ENCODE assay signal across 8 cellular contexts in genomic region chr11:67351275-67352005, GRCh38. TPM values are rescaled to one million over a fixed set of nuclear protein-coding genes. Genes with fewer than 3 reads are reported as not detected.
DNase-seq lines count a peak whose midpoint lies in the region; ATAC-seq and TF ChIP-seq lines count a peak whose summit lies in the region.

No MANE protein-coding gene starts in this region.

- CTCF ChIA-PET in OCI-LY7 (lab: Charles Lee; ENCODE audit: unreplicated experiment), result interaction anchor here (0.6 to 7.3 kb wide), 9 partner anchors 9 to 884 kb away, joined by 3 to 136 read pairs (median 4); partner anchors contain the start of genes CLCF1 and PPP1CA

- H3K9me3 Mint-ChIP-seq in activated T-cell treated with anti-CD3 and anti-CD28 coated beads, Interleukin-2, amount 50 U/mL, for 4 hours, result no peaks in the 10 kb centered on the region
- H3K9me3 Mint-ChIP-seq in natural killer cell treated with Interleukin-12 subunit alpha and Interleukin-12 subunit beta and Interleukin-15 and Interleukin-18, amount 100 ng/mL, for 72 hours, result no peaks in the 10 kb centered on the region

- peaks cover 59% of the 10 kb centered on the region for H3K4me1 Mint-ChIP-seq in activated T-cell treated with anti-CD3 and anti-CD28 coated beads, Interleukin-2, amount 50 U/mL, for 4 hours (ENCODE audit: low read depth)
- H3K4me1 Mint-ChIP-seq in natural killer cell treated with Interleukin-12 subunit alpha and Interleukin-12 subunit beta and Interleukin-15 and Interleukin-18, amount 100 ng/mL, for 72 hours (ENCODE audit: low read depth in 2 of 2), result peaks cover 26 to 35% of the 10 kb centered on the region in 2 donors

- intact Hi-C loops in OCI-LY7 (cut with micrococcal nuclease; ENCODE audit: unreplicated experiment), result loop anchor here (1.0 to 10.0 kb wide), 5 partner anchors 31 to 233 kb away; partner anchors contain the start of genes AIP, CDK2AP2, GSTP1 and PITPNM1
- intact Hi-C loops in esophagus muscularis mucosa (cut with DNase I), result loop anchor here (10.0 kb wide), 1 partner anchor 153 kb away; the partner anchor contains the start of genes CDK2AP2 and PITPNM1
- intact Hi-C loops in thyroid gland (cut with DNase I), result loop anchor here (10.0 kb wide), 1 partner anchor 153 kb away; the partner anchor contains the start of genes CDK2AP2 and PITPNM1

- POLR2A ChIA-PET in OCI-LY7 (lab: Charles Lee), result interaction anchor here (0.6 to 9.3 kb wide), 9 partner anchors 16 to 136 kb away, joined by 3 to 106 read pairs (median 3); no protein-coding TSS in a partner anchor

- WGBS in esophagus muscularis mucosa, result 88% methylated on average over 6 of the region's 11 CpGs
- 49 to 54% methylated on average over 9 to 11 of the region's 11 CpGs for WGBS in thyroid gland, 2 donors

- DNase-seq in CD1c-positive myeloid dendritic cell (ENCODE audit: extremely low spot score) (peak; percentile 89), HPDE6-E6E7 (ENCODE audit: extremely low spot score) (peak; percentile 87), OCI-LY7 (ENCODE audit: low spot score) (peak; percentile 84), esophagus muscularis mucosa (ENCODE audit: extremely low spot score) (no peak), thyroid gland (peak; percentile 68 to 71)
- DNase-seq in activated T-cell treated with anti-CD3 and anti-CD28 coated beads, Interleukin-2, amount 50 U/mL, for 4 hours, result peak; percentile 69
- peak; percentile 72 for DNase-seq in natural killer cell treated with Interleukin-12 subunit alpha and Interleukin-12 subunit beta and Interleukin-15 and Interleukin-18, amount 100 ng/mL, for 72 hours (ENCODE audit: low spot score)

- H3K36me3 ChIP-seq in OCI-LY7 (ENCODE audit: insufficient read depth, low read length), result peaks cover 9% of the 10 kb centered on the region; the same call in 1 of the 2 replicates
- H3K36me3 ChIP-seq in esophagus muscularis mucosa, result no peaks in the 10 kb centered on the region
- H3K36me3 ChIP-seq in thyroid gland, result no peaks in the 10 kb centered on the region

- no peak for TF ChIP-seq EP300 in esophagus muscularis mucosa (IDR thresholded peaks at IDR 0.05)

- TSS peak; percentile 83 for BruUV-seq in OCI-LY7 (replicated peaks; lab: Mats Ljungman, UMichigan)

- peak; percentile 13 to 29 for ATAC-seq in activated T-cell treated with anti-CD3 and anti-CD28 coated beads, Interleukin-2, amount 50 U/mL, for 4 hours
- ATAC-seq in natural killer cell treated with Interleukin-12 subunit alpha and Interleukin-12 subunit beta and Interleukin-15 and Interleukin-18, amount 100 ng/mL, for 72 hours, result no peak
- ATAC-seq in GM18867 (IDR thresholded peaks at IDR 0.05; ENCODE audit: unreplicated experiment), result no peak

- no peak for TF ChIP-seq POLR2A in esophagus muscularis mucosa (IDR thresholded peaks at IDR 0.05; ENCODE audit: low read depth)
- TF ChIP-seq POLR2A in thyroid gland (IDR thresholded peaks at IDR 0.05), result no peak

- no peak overlapping the region for H2AFZ ChIP-seq in OCI-LY7 (ENCODE audit: low read length)

- peaks cover 11% of the 10 kb centered on the region; the same call in 1 of the 2 replicates for H3K79me2 ChIP-seq in OCI-LY7 (ENCODE audit: insufficient read depth, low read depth, low read length)

- H3K9me3 ChIP-seq in OCI-LY7 (ENCODE audit: low read length), result no peaks in the 10 kb centered on the region
- no peaks in the 10 kb centered on the region for H3K9me3 ChIP-seq in esophagus muscularis mucosa
- H3K9me3 ChIP-seq in thyroid gland, result no peaks in the 10 kb centered on the region

- H3K27me3 ChIP-seq in esophagus muscularis mucosa (no peaks in the 10 kb centered on the region), thyroid gland (no peaks in the 10 kb centered on the region)

- H3K27ac Mint-ChIP-seq in natural killer cell treated with Interleukin-12 subunit alpha and Interleukin-12 subunit beta and Interleukin-15 and Interleukin-18, amount 100 ng/mL, for 72 hours, result peak overlapping the region; percentile 85 to 95

- no peaks in the 10 kb centered on the region for H4K20me1 ChIP-seq in OCI-LY7 (ENCODE audit: insufficient read depth, low read length)

- H3K4me1 ChIP-seq in OCI-LY7 (ENCODE audit: insufficient read depth, low read length, poor library complexity, severe bottlenecking) (peaks cover 69% of the 10 kb centered on the region), esophagus muscularis mucosa (peaks cover 46 to 65% (median 55%) of the 10 kb centered on the region in 4 donors), thyroid gland (peaks cover 20 to 48% of the 10 kb centered on the region in 2 donors)

- H3K27ac ChIP-seq in OCI-LY7 (ENCODE audit: low read depth, low read length, poor library complexity, severe bottlenecking) (peak overlapping the region; percentile 93), esophagus muscularis mucosa (replicated peaks in 1 of 4) (peak overlapping the region; percentile 96 to 99 (median 98)), thyroid gland (peak overlapping the region; percentile 63 to 99 (median 96))

- peak; percentile 94 for TF ChIP-seq CTCF in OCI-LY7 (conservative IDR thresholded peaks at IDR 0.05; ENCODE audit: low read length)
- peak; percentile 87 to 98 (median 96) for TF ChIP-seq CTCF in esophagus muscularis mucosa (IDR thresholded peaks at IDR 0.05)
- peak; percentile 84 to 96 (median 86) for TF ChIP-seq CTCF in thyroid gland (IDR thresholded peaks at IDR 0.05)

- H3K36me3 Mint-ChIP-seq in activated T-cell treated with anti-CD3 and anti-CD28 coated beads, Interleukin-2, amount 50 U/mL, for 4 hours (ENCODE audit: insufficient read depth), result no peaks in the 10 kb centered on the region
- H3K36me3 Mint-ChIP-seq in natural killer cell treated with Interleukin-12 subunit alpha and Interleukin-12 subunit beta and Interleukin-15 and Interleukin-18, amount 100 ng/mL, for 72 hours, result no peaks in the 10 kb centered on the region

- H3K4me3 Mint-ChIP-seq in activated T-cell treated with anti-CD3 and anti-CD28 coated beads, Interleukin-2, amount 50 U/mL, for 4 hours, result peak overlapping the region; percentile 96
- peak overlapping the region; percentile 91 for H3K4me3 Mint-ChIP-seq in natural killer cell treated with Interleukin-12 subunit alpha and Interleukin-12 subunit beta and Interleukin-15 and Interleukin-18, amount 100 ng/mL, for 72 hours

- H3K9me2 ChIP-seq in OCI-LY7 (ENCODE audit: insufficient read depth, low read length), result no peaks in the 10 kb centered on the region

- H3K27me3 Mint-ChIP-seq in activated T-cell treated with anti-CD3 and anti-CD28 coated beads, Interleukin-2, amount 50 U/mL, for 4 hours (ENCODE audit: low read depth), result no peaks in the 10 kb centered on the region
- H3K27me3 Mint-ChIP-seq in natural killer cell treated with Interleukin-12 subunit alpha and Interleukin-12 subunit beta and Interleukin-15 and Interleukin-18, amount 100 ng/mL, for 72 hours, result no peaks in the 10 kb centered on the region

- peak overlapping the region; percentile 86 for H3K4me2 ChIP-seq in OCI-LY7 (ENCODE audit: low read length)

- H3K4me3 ChIP-seq in OCI-LY7 (ENCODE audit: low read depth, low read length, poor library complexity, severe bottlenecking), result peak overlapping the region; percentile 77
- H3K4me3 ChIP-seq in esophagus muscularis mucosa, result peak overlapping the region in 2 of 4 donors; percentile 76 to 84
- H3K4me3 ChIP-seq in thyroid gland (replicated peaks in 1 of 3), result no peak overlapping the region

RNA-seq across cellular contexts. Expression of gene POLD4, which starts 1.9 kb away (rescaled TPM):
- total RNA-seq in OCI-LY7 (2014; rRNA removed; shearing (Covaris generic)), result 146 and 153 TPM in 2 replicates
- total RNA-seq in OCI-LY7 (2022) (160 and 171 TPM in 2 replicates), esophagus muscularis mucosa (100 to 1,000 TPM in 1 of 4 donors, 10 to 100 TPM in 3; 77.2 to 106 (median 83.1) TPM), thyroid gland (100 to 1,000 TPM in 1 of 4 donors, 10 to 100 TPM in 3; 38.6 to 105 (median 60.6) TPM)
- total RNA-seq in activated T-cell treated with anti-CD3 and anti-CD28 coated beads, Interleukin-2, amount 50 U/mL, for 4 hours, result 10 to 100 TPM; 16.4 to 23.8 (median 22.0) TPM
- total RNA-seq in natural killer cell treated with Interleukin-12 subunit alpha and Interleukin-12 subunit beta and Interleukin-15 and Interleukin-18, amount 100 ng/mL, for 72 hours, result 10 to 100 TPM; 25.7 to 46.4 TPM

RNA-seq across cellular contexts. Expression of gene CLCF1, which starts 22.0 kb away (rescaled TPM):
- 0.35 and 0.67 TPM in 2 replicates for total RNA-seq in OCI-LY7 (2014; rRNA removed; shearing (Covaris generic))
- total RNA-seq in OCI-LY7 (2022) (0.34 TPM in 1 of 2 replicates, not detected in the other), esophagus muscularis mucosa (10 to 100 TPM in 3 of 4 donors, 1 to 10 TPM in 1; 8.3 to 28.3 (median 11.8) TPM), thyroid gland (1 to 10 TPM; 4.3 to 9.4 (median 6.9) TPM)
- 1 to 10 TPM in 2 of 3 donors, under 1 TPM in 1; 0.56 to 1.5 (median 1.4) TPM for total RNA-seq in activated T-cell treated with anti-CD3 and anti-CD28 coated beads, Interleukin-2, amount 50 U/mL, for 4 hours
- total RNA-seq in natural killer cell treated with Interleukin-12 subunit alpha and Interleukin-12 subunit beta and Interleukin-15 and Interleukin-18, amount 100 ng/mL, for 72 hours, result 1 to 10 TPM; 1.4 to 3.3 TPM

RNA-seq across cellular contexts. Expression of gene RAD9A, which starts 40.3 kb away (rescaled TPM):
- 30.1 and 51.0 TPM in 2 replicates for total RNA-seq in OCI-LY7 (2014; rRNA removed; shearing (Covaris generic))
- 62.2 and 71.1 TPM in 2 replicates for total RNA-seq in OCI-LY7 (2022)
- total RNA-seq in activated T-cell treated with anti-CD3 and anti-CD28 coated beads, Interleukin-2, amount 50 U/mL, for 4 hours, result 10 to 100 TPM; 36.2 to 40.0 (median 36.2) TPM
- total RNA-seq in esophagus muscularis mucosa, result 10 to 100 TPM; 10.7 to 16.7 (median 12.7) TPM
- total RNA-seq in natural killer cell treated with Interleukin-12 subunit alpha and Interleukin-12 subunit beta and Interleukin-15 and Interleukin-18, amount 100 ng/mL, for 72 hours, result 10 to 100 TPM; 25.9 to 47.8 TPM
- total RNA-seq in thyroid gland, result 10 to 100 TPM; 22.7 to 38.0 (median 31.0) TPM

RNA-seq across cellular contexts. Expression of gene SSH3, which starts 48.1 kb away (rescaled TPM):
- total RNA-seq in OCI-LY7 (2014; rRNA removed; shearing (Covaris generic)), result 8.4 and 9.2 TPM in 2 replicates
- total RNA-seq in OCI-LY7 (2022), result 18.5 and 22.0 TPM in 2 replicates
- 1 to 10 TPM; 4.8 to 7.2 (median 6.6) TPM for total RNA-seq in activated T-cell treated with anti-CD3 and anti-CD28 coated beads, Interleukin-2, amount 50 U/mL, for 4 hours
- 10 to 100 TPM; 28.2 to 51.5 (median 44.0) TPM for total RNA-seq in esophagus muscularis mucosa
- total RNA-seq in natural killer cell treated with Interleukin-12 subunit alpha and Interleukin-12 subunit beta and Interleukin-15 and Interleukin-18, amount 100 ng/mL, for 72 hours, result 10 to 100 TPM; 19.2 to 32.3 TPM
- total RNA-seq in thyroid gland, result 10 to 100 TPM; 50.5 to 59.9 (median 54.4) TPM

RNA-seq across cellular contexts. Expression of gene PPP1CA, which starts 50.2 kb away (rescaled TPM):
- total RNA-seq in OCI-LY7 (2014; rRNA removed; shearing (Covaris generic)), result 248 and 311 TPM in 2 replicates
- total RNA-seq in OCI-LY7 (2022) (210 and 219 TPM in 2 replicates), esophagus muscularis mucosa (10 to 100 TPM; 56.9 to 87.3 (median 78.7) TPM), thyroid gland (100 to 1,000 TPM; 164 to 216 (median 191) TPM)
- 100 to 1,000 TPM; 262 to 265 (median 264) TPM for total RNA-seq in activated T-cell treated with anti-CD3 and anti-CD28 coated beads, Interleukin-2, amount 50 U/mL, for 4 hours
- 100 to 1,000 TPM; 317 to 378 TPM for total RNA-seq in natural killer cell treated with Interleukin-12 subunit alpha and Interleukin-12 subunit beta and Interleukin-15 and Interleukin-18, amount 100 ng/mL, for 72 hours

Comparison
In these comparisons a context has a peak if more than half of its experiments do, and no peak if none do; other contexts are left out.
1. ATAC-seq: peak in activated T-cell treated with anti-CD3 and anti-CD28 coated beads, Interleukin-2, amount 50 U/mL, for 4 hours (2 of 2); none in natural killer cell treated with Interleukin-12 subunit alpha and Interleukin-12 subunit beta and Interleukin-15 and Interleukin-18, amount 100 ng/mL, for 72 hours (0 of 2) and GM18867 (single experiment).
2. Peak in every context shown above with its lines, with median percentiles within 50 percentile points of each other: H3K27ac ChIP-seq and CTCF ChIP-seq.